ENCODE assay signal across 10 cellular contexts in the genomic region with DNA sequence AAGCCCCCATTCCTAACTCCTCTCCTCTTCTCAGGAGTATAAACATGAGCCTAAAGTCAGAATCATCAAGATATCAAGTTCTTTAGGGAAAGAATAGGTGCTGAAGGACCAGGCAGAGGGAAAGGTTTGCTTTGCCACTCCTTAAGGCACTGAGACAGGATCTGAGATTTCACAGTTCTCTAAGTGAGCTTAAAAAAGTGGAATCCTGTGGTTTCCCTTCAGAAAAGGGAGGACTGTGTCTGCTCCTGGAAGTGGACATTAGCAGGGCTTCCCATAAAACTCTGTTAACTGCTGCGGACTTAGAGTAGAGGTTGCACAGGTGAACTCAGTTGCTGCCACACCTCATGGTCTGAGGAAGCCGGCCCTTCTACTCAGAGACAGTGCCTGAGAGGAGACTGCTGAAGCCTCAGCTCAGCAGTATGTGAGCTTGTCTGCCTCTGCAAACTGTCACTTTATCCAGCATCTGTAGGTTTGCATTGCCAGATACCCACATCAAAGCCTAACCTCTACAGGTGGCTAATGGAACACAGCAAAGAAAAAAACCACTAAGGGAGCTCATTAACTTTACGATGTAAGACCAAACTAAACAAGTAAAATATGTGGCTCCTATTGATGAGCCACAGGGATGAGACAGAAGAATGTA. TPM values are rescaled to one million over a fixed set of nuclear protein-coding genes. Genes with fewer than 3 reads are reported as not detected.
DNase-seq lines count a peak whose midpoint lies in the region; ATAC-seq, FAIRE-seq and TF ChIP-seq lines count a peak whose summit lies in the region.
"Had no signal": no experiment of that assay in that cellular context is flagged by ENCODE, and none has a peak within 500 bp of the region (broad histone marks: within the 10 kb centered on the region; RNA-seq: fewer than 3 reads in every experiment).

No MANE protein-coding gene starts in this region.

- H3K36me3 Mint-ChIP-seq in progenitor cell of endocrine pancreas (ENCODE audit: insufficient read depth) = peaks cover 16% of the 10 kb centered on the region
- no peaks in the 10 kb centered on the region for H3K36me3 Mint-ChIP-seq in glutamatergic neuron (ENCODE audit: unreplicated experiment)

- no peaks in the 10 kb centered on the region for H3K27me3 ChIP-seq in small intestine (ENCODE audit: control insufficient read depth in 2 of 2, insufficient read depth in 2 of 2, low read length in 2 of 2)

- H3K4me3 Mint-ChIP-seq in progenitor cell of endocrine pancreas (ENCODE audit: low read depth) = no peak overlapping the region
- H3K4me3 Mint-ChIP-seq in glutamatergic neuron (ENCODE audit: unreplicated experiment) = no peak overlapping the region

- H3K4me1 Mint-ChIP-seq in progenitor cell of endocrine pancreas (ENCODE audit: low read depth) (peaks cover 3% of the 10 kb centered on the region), glutamatergic neuron (ENCODE audit: low read depth, unreplicated experiment) (no peaks in the 10 kb centered on the region)

- H3K27ac ChIP-seq in small intestine (ENCODE audit: low read depth in 1 of 2, low read length in 1 of 2) = no peak overlapping the region

- H3K27me3 Mint-ChIP-seq in progenitor cell of endocrine pancreas (no peaks in the 10 kb centered on the region), glutamatergic neuron (ENCODE audit: unreplicated experiment) (no peaks in the 10 kb centered on the region)

- DNase-seq in activated gamma-delta T cell treated with Interleukin-2 at 50 U/mL for 16 hours = peak; percentile 10
- DNase-seq in activated gamma-delta T cell (lab: John Stamatoyannopoulos, UW) = no peak
- peak; percentile 1 for DNase-seq in NCI-H1105 (lab: John Stamatoyannopoulos, UW)
- peak; percentile 66 for DNase-seq in amniotic epithelial cell (ENCODE audit: low read depth)
- peak; percentile 4 for DNase-seq in small intestine
- no peak for DNase-seq in progenitor cell of endocrine pancreas (ENCODE audit: low spot score, unreplicated experiment)
- no peak for DNase-seq in glutamatergic neuron
- DNase-seq: KBM-7 had no signal

- no peaks in the 10 kb centered on the region for H3K9me3 ChIP-seq in small intestine (ENCODE audit: control insufficient read depth, low read depth)

- no peaks in the 10 kb centered on the region for H3K4me1 ChIP-seq in small intestine (ENCODE audit: control insufficient read depth in 2 of 2, insufficient read depth in 1 of 2, low read depth in 1 of 2, low read length in 1 of 2)

- ATAC-seq in HG03097 (IDR thresholded peaks at IDR 0.05; ENCODE audit: low FRiP score, unreplicated experiment) = no peak

- WGBS in small intestine, 3 donors = 71 to 79% (median 72%) methylated on average over 3 of the region's 3 CpGs

- no peak overlapping the region for H3K4me3 ChIP-seq in small intestine (ENCODE audit: low read depth in 1 of 2, low read length in 2 of 2)

- H3K27ac Mint-ChIP-seq in progenitor cell of endocrine pancreas = no peak overlapping the region
- no peak overlapping the region for H3K27ac Mint-ChIP-seq in glutamatergic neuron (ENCODE audit: unreplicated experiment)

- FAIRE-seq in small intestine (lab: Jason Lieb, UNC) = no peak
- FAIRE-seq: TTC549 had no signal

- H3K36me3 ChIP-seq in small intestine (ENCODE audit: control insufficient read depth in 2 of 2, insufficient read depth in 2 of 2, low read length in 2 of 2) = no peaks in the 10 kb centered on the region

- H3K9me3 Mint-ChIP-seq in progenitor cell of endocrine pancreas (ENCODE audit: low read depth) = peaks cover 22% of the 10 kb centered on the region
- H3K9me3 Mint-ChIP-seq in glutamatergic neuron (ENCODE audit: unreplicated experiment) = peaks cover 2% of the 10 kb centered on the region

- TF ChIP-seq CTCF in progenitor cell of endocrine pancreas (IDR thresholded peaks at IDR 0.05; ENCODE audit: unreplicated experiment) (no peak), glutamatergic neuron (IDR thresholded peaks at IDR 0.05; ENCODE audit: partially characterized antibody, unreplicated experiment) (no peak)

RNA-seq across cellular contexts. Expression of a gene that starts 42.9 kb away (rescaled TPM):
- polyA plus RNA-seq in small intestine = 1 to 10 TPM; 3.9 to 7.6 (median 6.0) TPM
- total RNA-seq in progenitor cell of endocrine pancreas (24.2 and 25.1 TPM in 2 replicates), glutamatergic neuron (ENCODE audit: unreplicated experiment) (9.7 TPM)

Comparison
In these comparisons a context has a peak if more than half of its experiments do, and no peak if none do; other contexts are left out.
1. DNase-seq: peak in activated gamma-delta T cell treated with Interleukin-2 at 50 U/mL for 16 hours (single experiment), NCI-H1105 (single experiment), amniotic epithelial cell (single experiment) and small intestine (single experiment); none in activated gamma-delta T cell (single experiment), progenitor cell of endocrine pancreas (single experiment) and glutamatergic neuron (single experiment).